In the genomic region with DNA sequence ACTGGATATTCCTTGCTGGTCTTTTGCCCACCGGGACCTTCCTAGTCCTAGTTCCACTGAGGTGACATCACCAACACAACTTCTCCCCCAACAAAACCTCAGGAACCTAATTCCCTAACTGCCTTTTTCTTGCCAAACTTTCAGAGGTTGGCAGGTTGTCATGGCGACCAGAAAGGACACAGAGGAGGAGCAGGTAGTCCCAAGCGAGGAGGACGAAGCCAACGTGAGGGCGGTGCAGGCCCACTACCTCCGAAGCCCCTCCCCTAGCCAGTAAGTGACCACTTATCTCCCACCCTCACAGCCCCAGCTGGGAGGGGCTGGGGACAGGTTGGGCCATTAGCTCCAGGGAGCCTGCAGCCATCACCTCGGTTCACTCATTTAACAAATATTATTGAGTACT, we compare ENCODE assay signal across 27 cellular contexts. TPM values are rescaled to one million over a fixed set of nuclear protein-coding genes. Genes with fewer than 3 reads are reported as not detected.
DNase-seq lines count a peak whose midpoint lies in the region; ATAC-seq and TF ChIP-seq lines count a peak whose summit lies in the region.
"Had no signal": no experiment of that assay in that cellular context is flagged by ENCODE, and none has a peak within 500 bp of the region (broad histone marks: within the 10 kb centered on the region; RNA-seq: fewer than 3 reads in every experiment).

No MANE protein-coding gene starts in this region.

- TF ChIP-seq POLR2A in body of pancreas (IDR thresholded peaks at IDR 0.05), result no peak

- intact Hi-C loops in right cardiac atrium (cut with DNase I) (no loop called here), tibial artery (cut with DNase I; ENCODE audit: low total_unique reads) (no loop called here), body of pancreas (cut with DNase I) (no loop called here)

- 76% methylated on average over 8 of the region's 8 CpGs for WGBS in right cardiac atrium
- 68 to 86% methylated on average over 5 to 8 of the region's 8 CpGs for WGBS in body of pancreas, 2 donors

- peak overlapping the region; percentile 74 for H3K4me3 ChIP-seq in right cardiac atrium (ENCODE audit: low read length)
- H3K4me3 ChIP-seq in tibial artery, result peak overlapping the region; percentile 9 to 51
- H3K4me3 ChIP-seq in body of pancreas, result no peak overlapping the region
- H3K4me3 ChIP-seq: MG63, transverse colon had no signal

- H3K9me3 ChIP-seq in right cardiac atrium (ENCODE audit: control insufficient read depth, low read length) (no peaks in the 10 kb centered on the region), tibial artery (no peaks in the 10 kb centered on the region), body of pancreas (no peaks in the 10 kb centered on the region)
- H3K9me3 ChIP-seq: Caco-2, transverse colon had no signal

- H3K4me1 ChIP-seq in right cardiac atrium (ENCODE audit: control insufficient read depth, insufficient read depth, low read length), result no peaks in the 10 kb centered on the region
- peaks cover 0 to 23% (median 16%) of the 10 kb centered on the region in 4 donors for H3K4me1 ChIP-seq in tibial artery
- no peaks in the 10 kb centered on the region for H3K4me1 ChIP-seq in body of pancreas
- H3K4me1 ChIP-seq: Caco-2 had no signal

- DNase-seq in DMS 273 (lab: John Stamatoyannopoulos, UW; ENCODE audit: unreplicated experiment) (peak; percentile 19), DMS 273 treated with DMSO at 0.1 percent for 48 hours (lab: John Stamatoyannopoulos, UW) (no peak), astrocyte of the hippocampus (ENCODE audit: low read depth, low spot score) (peak; percentile 39), right cardiac atrium (no peak), tibial artery (no peak), mesenteric fat pad (ENCODE audit: low spot score) (no peak), body of pancreas (no peak)
- DNase-seq: activated B cell treated with CpG ODN at 0.5 μM for 24 hours; activated CD4-positive, alpha-beta memory T cell treated with anti-CD3 and anti-CD28 coated beads for 36 hours; activated naive CD4-positive, alpha-beta T cell treated with Interleukin-2 at 50 U/mL for 16 hours; activated T-cell treated with anti-CD3 and anti-CD28 coated beads, Interleukin-2, amount 50 U/mL, for 24 hours; Caco-2; cerebellar nuclear complex; effector CD4-positive, alpha-beta T cell; kidney glomerular epithelial cell; NCI-H1417 treated with DMSO at 0.1 percent for 48 hours; NCI-H774; small intestine; stimulated activated CD4-positive, alpha-beta T cell treated with anti-CD3 and anti-CD28 coated beads, Interleukin-2, amount 100 ng/mL, for 48 hours; transverse colon had no signal

- H3K36me3 ChIP-seq in tibial artery (no peaks in the 10 kb centered on the region), body of pancreas (replicated peaks in 1 of 2; ENCODE audit: insufficient read depth in 1 of 2, low read depth in 2 of 2) (no peaks in the 10 kb centered on the region)
- H3K36me3 ChIP-seq: MG63, transverse colon had no signal

- no peaks in the 10 kb centered on the region for H3K27me3 ChIP-seq in right cardiac atrium (ENCODE audit: control insufficient read depth, insufficient read depth)
- no peaks in the 10 kb centered on the region for H3K27me3 ChIP-seq in tibial artery
- no peaks in the 10 kb centered on the region for H3K27me3 ChIP-seq in body of pancreas
- H3K27me3 ChIP-seq: MG63, transverse colon had no signal

- peak; percentile 44 for ATAC-seq in right cardiac atrium
- no peak for ATAC-seq in body of pancreas
- no peak for ATAC-seq in GM21529 (IDR thresholded peaks at IDR 0.05; ENCODE audit: unreplicated experiment)
- ATAC-seq: Panc1 had no signal

- H3K27ac ChIP-seq in right cardiac atrium (ENCODE audit: low read length) (peak overlapping the region; percentile 99), tibial artery (peak overlapping the region; percentile 14 to 68), body of pancreas (no peak overlapping the region)
- H3K27ac ChIP-seq: 22Rv1, transverse colon had no signal

- TF ChIP-seq CTCF in tibial artery (IDR thresholded peaks at IDR 0.05) (no peak), body of pancreas (IDR thresholded peaks at IDR 0.05) (no peak)

RNA-seq across cellular contexts. Expression of gene STYXL2, which starts 0.8 kb away (rescaled TPM):
- total RNA-seq in right cardiac atrium, result 100 to 1,000 TPM in 3 of 4 donors, 10 to 100 TPM in 1; 94.1 to 144 (median 122) TPM
- 69.5 TPM for polyA plus RNA-seq in right cardiac atrium
- 0.42 TPM for total RNA-seq in mesenteric fat pad
- not detected for total RNA-seq in body of pancreas
- total RNA-seq: activated B cell treated with CpG ODN at 0.5 μM for 24 hours; activated CD4-positive, alpha-beta memory T cell treated with anti-CD3 and anti-CD28 coated beads for 36 hours; Caco-2 had no signal
- polyA plus RNA-seq: neural cell had no signal

RNA-seq across cellular contexts. Expression of gene GPA33, which starts 4.5 kb away (rescaled TPM):
- total RNA-seq in right cardiac atrium (under 1 TPM in 3 of 4 donors, not detected in 1; 0.11 to 0.31 (median 0.14) TPM), mesenteric fat pad (0.29 TPM), body of pancreas (1 to 10 TPM in 1 of 2 donors, not detected in 1; 1.6 TPM)
- 0.36 TPM for polyA plus RNA-seq in right cardiac atrium
- total RNA-seq: activated B cell treated with CpG ODN at 0.5 μM for 24 hours, Caco-2, frontal cortex, posterior vena cava had no signal

Comparison
In these comparisons a context has a peak if more than half of its experiments do, and no peak if none do; other contexts are left out.
1. DNase-seq: peak in DMS 273 (single experiment) and astrocyte of the hippocampus (single experiment); none in DMS 273 treated with DMSO at 0.1 percent for 48 hours (single experiment), right cardiac atrium (0 of 3), tibial artery (0 of 2), mesenteric fat pad (single experiment) and body of pancreas (0 of 4).
2. ATAC-seq: peak in right cardiac atrium (2 of 2); none in body of pancreas (single experiment) and GM21529 (single experiment).
3. H3K27ac ChIP-seq: peak in right cardiac atrium (single experiment) and tibial artery (2 of 2); none in body of pancreas (0 of 4).
4. H3K4me3 ChIP-seq: peak in right cardiac atrium (single experiment) and tibial artery (2 of 2); none in body of pancreas (0 of 2).
5. RNA of gene STYXL2, which starts 0.8 kb away (total RNA-seq): 94.1 to 144 TPM in right cardiac atrium; 0.42 TPM in mesenteric fat pad (single experiment) and not detected in body of pancreas; every median in the first group is over 10 times any median in the second.